8 cellular contexts compared by ENCODE assay signal in the genomic region with DNA sequence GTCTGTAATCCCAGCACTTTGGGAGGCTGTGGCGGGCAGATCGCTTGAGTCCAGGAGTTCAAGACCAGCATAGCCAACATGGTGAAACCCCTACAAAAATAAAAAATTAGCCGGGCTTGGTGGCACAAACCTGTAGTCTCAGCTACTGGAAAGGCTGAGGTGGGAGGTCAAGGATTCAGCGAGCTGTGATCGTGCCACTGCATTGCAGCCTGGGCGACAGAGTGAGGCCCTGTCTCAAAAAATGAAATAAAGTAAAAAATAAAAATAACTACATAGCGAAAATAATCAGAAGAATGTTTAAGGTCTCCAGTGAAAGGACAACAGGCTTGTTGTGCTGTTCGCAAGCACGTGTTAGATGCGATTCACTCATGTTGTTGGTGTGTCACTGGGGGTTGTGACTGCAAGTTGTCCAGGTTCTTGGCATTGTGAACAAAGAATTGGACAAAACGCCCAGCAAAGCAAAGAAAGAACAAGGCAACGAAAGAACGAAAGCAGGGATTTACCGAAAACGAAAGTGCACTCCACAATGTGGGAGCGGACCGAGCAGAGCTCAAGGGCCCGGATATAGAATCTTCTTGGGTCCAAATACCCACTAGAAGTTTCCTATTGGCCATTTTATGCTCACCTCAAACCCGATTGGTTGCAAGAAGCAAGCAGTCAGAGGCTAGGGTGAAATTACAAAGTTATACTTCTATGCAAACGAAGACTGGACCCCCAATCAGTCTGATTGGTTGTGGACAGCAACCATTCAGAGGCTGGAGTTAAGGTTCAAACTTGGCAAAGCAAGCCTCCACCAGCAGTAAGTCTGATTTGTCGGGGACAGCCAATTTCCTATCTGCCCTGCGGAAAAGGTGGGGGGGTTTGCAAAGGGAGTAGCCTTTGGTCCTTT. TPM values are rescaled to one million over a fixed set of nuclear protein-coding genes. Genes with fewer than 3 reads are reported as not detected.
DNase-seq lines count a peak whose midpoint lies in the region; ATAC-seq and TF ChIP-seq lines count a peak whose summit lies in the region.

No MANE protein-coding gene starts in this region.

- H3K36me3 Mint-ChIP-seq in activated naive CD8-positive, alpha-beta T cell treated with anti-CD3 and anti-CD28 coated beads for 36 hours, result peaks cover 29% of the 10 kb centered on the region

- ATAC-seq in GM18505 (IDR thresholded peaks at IDR 0.05; ENCODE audit: unreplicated experiment), result peak; percentile 1

- no peak for TF ChIP-seq POLR2A in GM18505 (IDR thresholded peaks at IDR 0.05; ENCODE audit: borderline replicate concordance, extremely low read depth, insufficient read depth, insufficient read length)

- peak overlapping the region; percentile 90 for H3K4me3 ChIP-seq in MM.1S (ENCODE audit: low read length)
- H3K4me3 ChIP-seq in stomach smooth muscle (ENCODE audit: low read length in 2 of 2), result peak overlapping the region; percentile 81 to 94

- H3K4me1 Mint-ChIP-seq in activated naive CD8-positive, alpha-beta T cell treated with anti-CD3 and anti-CD28 coated beads for 36 hours, result peaks cover 33% of the 10 kb centered on the region

- peaks cover 3% of the 10 kb centered on the region for H3K9me3 Mint-ChIP-seq in activated naive CD8-positive, alpha-beta T cell treated with anti-CD3 and anti-CD28 coated beads for 36 hours

- no peaks in the 10 kb centered on the region for H3K27me3 Mint-ChIP-seq in activated naive CD8-positive, alpha-beta T cell treated with anti-CD3 and anti-CD28 coated beads for 36 hours

- H3K27ac Mint-ChIP-seq in activated naive CD8-positive, alpha-beta T cell treated with anti-CD3 and anti-CD28 coated beads for 36 hours, result peak overlapping the region; percentile 99

- H3K27ac ChIP-seq in 22Rv1 (peak overlapping the region; percentile 85), MM.1S (ENCODE audit: low read length) (peak overlapping the region; percentile 86), stomach smooth muscle (ENCODE audit: low read length) (peak overlapping the region; percentile 72)

- peaks cover 40% of the 10 kb centered on the region for H3K79me2 ChIP-seq in MM.1S (ENCODE audit: low read length)

- H4K20me1 ChIP-seq in MM.1S (ENCODE audit: insufficient read depth, low read length), result no peaks in the 10 kb centered on the region

- H3K36me3 ChIP-seq in MM.1S (replicated peaks; ENCODE audit: insufficient read depth, low read length) (no peaks in the 10 kb centered on the region), stomach smooth muscle (ENCODE audit: control insufficient read depth in 2 of 2, insufficient read depth in 2 of 2, low read length in 2 of 2) (no peaks in the 10 kb centered on the region)

- H3K9me3 ChIP-seq in MM.1S (replicated peaks; ENCODE audit: insufficient read depth, low read length) (no peaks in the 10 kb centered on the region), stomach smooth muscle (ENCODE audit: control insufficient read depth in 2 of 2, low read length in 2 of 2) (no peaks in the 10 kb centered on the region)

- no peak for TF ChIP-seq CTCF in 22Rv1 (IDR thresholded peaks at IDR 0.05)
- TF ChIP-seq CTCF in MM.1S (IDR thresholded peaks at IDR 0.05; ENCODE audit: low read length), result no peak

- peaks cover 28% of the 10 kb centered on the region for H3K4me1 ChIP-seq in MM.1S (ENCODE audit: low read length)
- H3K4me1 ChIP-seq in stomach smooth muscle (ENCODE audit: control insufficient read depth, insufficient read depth, low read length), result peaks cover 12% of the 10 kb centered on the region

- no peaks in the 10 kb centered on the region for H3K9me2 ChIP-seq in MM.1S (replicated peaks; ENCODE audit: insufficient read depth, low read length)

- peak overlapping the region; percentile 65 for H3K4me2 ChIP-seq in MM.1S (ENCODE audit: low read depth, low read length)

- H3K4me3 Mint-ChIP-seq in activated naive CD8-positive, alpha-beta T cell treated with anti-CD3 and anti-CD28 coated beads for 36 hours, result peak overlapping the region; percentile 97

- DNase-seq in MM.1S (peak; percentile 39), iPS-NIHi11 (ENCODE audit: low spot score) (peak; percentile 14), cerebellar nuclear complex (lab: John Stamatoyannopoulos, UW) (no peak), medulla oblongata (ENCODE audit: extremely low spot score) (no peak)
- DNase-seq in activated naive CD8-positive, alpha-beta T cell treated with anti-CD3 and anti-CD28 coated beads for 36 hours, result peak; percentile 25

- H2AFZ ChIP-seq in MM.1S (ENCODE audit: low read length), result peak overlapping the region; percentile 78

- H3F3A ChIP-seq in MM.1S (ENCODE audit: insufficient read depth, low read length), result peaks cover 28% of the 10 kb centered on the region

- no peaks in the 10 kb centered on the region for H3K27me3 ChIP-seq in MM.1S (replicated peaks; ENCODE audit: insufficient read depth, low read length)
- H3K27me3 ChIP-seq in stomach smooth muscle (ENCODE audit: control insufficient read depth in 1 of 2, insufficient read depth in 2 of 2, low read length in 2 of 2), result no peaks in the 10 kb centered on the region

- H3K9ac ChIP-seq in MM.1S (ENCODE audit: low read length) (peak overlapping the region; percentile 91), stomach smooth muscle (ENCODE audit: low read length in 2 of 2) (peak overlapping the region; percentile 71 to 80)

RNA-seq across cellular contexts. Expression of a gene that starts 0.8 kb away (rescaled TPM):
- total RNA-seq in activated naive CD8-positive, alpha-beta T cell treated with anti-CD3 and anti-CD28 coated beads for 36 hours, result 10 to 100 TPM; 72.6 to 74.7 TPM

Comparison
In these comparisons a context has a peak if more than half of its experiments do, and no peak if none do; other contexts are left out.
1. DNase-seq: peak in MM.1S (single experiment), activated naive CD8-positive, alpha-beta T cell treated with anti-CD3 and anti-CD28 coated beads for 36 hours (single experiment) and iPS-NIHi11 (single experiment); none in cerebellar nuclear complex (0 of 2) and medulla oblongata (single experiment).
2. Peak in every context shown above with its lines, with median percentiles within 50 percentile points of each other: H3K27ac ChIP-seq.